ENCODE assay signal across 8 cellular contexts in the genomic region with DNA sequence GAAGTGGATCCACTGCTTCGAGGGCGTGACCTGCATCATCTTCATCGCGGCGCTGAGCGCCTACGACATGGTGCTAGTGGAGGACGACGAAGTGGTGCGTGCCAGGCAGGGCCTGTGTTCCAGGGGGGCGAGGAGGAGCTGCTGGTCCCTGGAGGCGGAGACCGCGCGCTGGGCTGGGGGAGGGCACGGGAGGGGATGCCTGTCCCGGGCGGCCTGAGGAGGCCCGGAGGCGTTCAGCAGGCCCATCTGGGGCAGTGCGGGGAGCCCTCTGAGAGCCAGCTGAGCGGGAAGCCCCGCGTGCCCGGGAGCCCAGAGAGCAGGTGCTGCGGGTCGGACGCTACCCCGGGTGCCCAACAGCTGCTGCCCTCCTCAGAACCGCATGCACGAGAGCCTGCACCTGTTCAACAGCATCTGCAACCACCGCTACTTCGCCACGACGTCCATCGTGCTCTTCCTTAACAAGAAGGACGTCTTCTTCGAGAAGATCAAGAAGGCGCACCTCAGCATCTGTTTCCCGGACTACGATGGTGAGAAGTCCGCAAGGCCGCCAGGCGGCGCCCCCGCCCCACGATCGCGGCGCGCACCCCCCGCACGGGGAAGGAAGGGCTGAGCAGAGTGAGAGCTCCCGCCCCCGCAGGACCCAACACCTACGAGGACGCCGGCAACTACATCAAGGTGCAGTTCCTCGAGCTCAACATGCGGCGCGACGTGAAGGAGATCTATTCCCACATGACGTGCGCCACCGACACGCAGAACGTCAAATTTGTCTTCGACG. TPM values are rescaled to one million over a fixed set of nuclear protein-coding genes. Genes with fewer than 3 reads are reported as not detected.
DNase-seq lines count a peak whose midpoint lies in the region; ATAC-seq and TF ChIP-seq lines count a peak whose summit lies in the region.

No MANE protein-coding gene starts in this region.

- intact Hi-C loops in left lung (cut with DNase I), result loop anchor here in 1 of 2 donors (5.0 kb wide), 2 partner anchors 33 to 78 kb away; no protein-coding TSS in a partner anchor

- TF ChIP-seq CTCF in LNCAP (IDR thresholded peaks at IDR 0.05) (peak; percentile 63), left lung (IDR thresholded peaks at IDR 0.05) (peak; percentile 62 to 69)

- peak; percentile 72 for ATAC-seq in left lung
- ATAC-seq in HG03378 (IDR thresholded peaks at IDR 0.05; ENCODE audit: unreplicated experiment), result no peak
- no peak for ATAC-seq in GM19035 (IDR thresholded peaks at IDR 0.05; ENCODE audit: unreplicated experiment)

- DNase-seq in ELR (ENCODE audit: low read depth) (peak; percentile 71), left lung (peak; percentile 55 to 87)
- DNase-seq in activated CD4-positive, alpha-beta T cell treated with anti-CD3 and anti-CD28 coated beads for 1 hour, result peak; percentile 84
- DNase-seq in central memory CD4-positive, alpha-beta T cell, result peak; percentile 87
- peak; percentile 63 to 68 for DNase-seq in stimulated activated CD4-positive, alpha-beta T cell treated with anti-CD3 and anti-CD28 coated beads, Interleukin-4, amount 100 ng/mL, for 48 hours (ENCODE audit: low read depth in 2 of 2)

- H3K27me3 ChIP-seq in left lung, result peaks cover 21 to 59% of the 10 kb centered on the region in 2 donors

- no peaks in the 10 kb centered on the region for H3K36me3 ChIP-seq in left lung

- peaks cover 4 to 29% of the 10 kb centered on the region in 2 donors for H3K4me1 ChIP-seq in left lung

- H3K4me3 ChIP-seq in left lung, result no peak overlapping the region

- H3K9me3 ChIP-seq in left lung, result no peaks in the 10 kb centered on the region

- no peak overlapping the region for H3K27ac ChIP-seq in left lung

RNA-seq across cellular contexts. Expression of gene GNAT1, which starts 2.9 kb away (rescaled TPM):
- total RNA-seq in left lung, result not detected

RNA-seq across cellular contexts. Expression of gene SLC38A3, which starts 10.8 kb away (rescaled TPM):
- total RNA-seq in left lung, result under 1 TPM in 1 of 2 donors, not detected in 1; 0.23 TPM

RNA-seq across cellular contexts. Expression of gene SEMA3F, which starts 39.2 kb away (rescaled TPM):
- total RNA-seq in left lung, result 10 to 100 TPM; 26.0 to 56.2 TPM

RNA-seq across cellular contexts. Expression of gene GNAI2, which starts 41.7 kb away (rescaled TPM):
- 100 to 1,000 TPM; 266 to 381 TPM for total RNA-seq in left lung
